1 cellular context compared by ENCODE assay signal in genomic region chr15:24985224-24985623, GRCh38.
TF ChIP-seq lines count a peak whose summit lies in the region.

No MANE protein-coding gene starts in this region.

TF ChIP-seq in H1, 55 proteins besides CTCF, POLR2A, EP300 and RAD21:
- TF ChIP-seq RBBP5 (IDR thresholded peaks at IDR 0.05; ENCODE audit: borderline replicate concordance, low read depth, low read length) (no peak), ASH2L (IDR thresholded peaks at IDR 0.05; ENCODE audit: low read length) (no peak), CBX5 (IDR thresholded peaks at IDR 0.05; ENCODE audit: low read depth, low read length) (no peak)
